In genomic region chr11:7321708-7322448, GRCh38 we compare ENCODE assay signal across 16 cellular contexts.
"Had no signal": no experiment of that assay in that cellular context is flagged by ENCODE, and none has a peak within 500 bp of the region (broad histone marks: within the 10 kb centered on the region; RNA-seq: fewer than 3 reads in every experiment).

No MANE protein-coding gene starts in this region.

- H3K9me3 Mint-ChIP-seq: stimulated activated naive CD8-positive, alpha-beta T cell treated with anti-CD3 and anti-CD28 coated beads, Interleukin-15, amount 100 ng/mL, for 72 hours had no signal

- ATAC-seq: gastroesophageal sphincter; mucosa of descending colon; naive thymus-derived CD8-positive, alpha-beta T cell; stimulated activated naive B cell treated with anti-CD40 and anti-IgM and Interleukin-4, amounts not matched to agents 10 μg/mL and 1 μg/mL and 100 μg/mL, for 72 hours; stimulated activated naive CD8-positive, alpha-beta T cell treated with anti-CD3 and anti-CD28 coated beads, Interleukin-15, amount 100 ng/mL, for 72 hours had no signal

- H3K4me1 Mint-ChIP-seq: naive thymus-derived CD8-positive, alpha-beta T cell; stimulated activated naive B cell treated with anti-CD40 and anti-IgM and Interleukin-4, amounts not matched to agents 10 μg/mL and 1 μg/mL and 100 μg/mL, for 72 hours; stimulated activated naive CD8-positive, alpha-beta T cell treated with anti-CD3 and anti-CD28 coated beads, Interleukin-15, amount 100 ng/mL, for 72 hours had no signal

- H3K36me3 ChIP-seq: esophagus squamous epithelium, gastroesophageal sphincter, neutrophil, sigmoid colon, tibial nerve had no signal

- H3K4me3 Mint-ChIP-seq: naive thymus-derived CD8-positive, alpha-beta T cell; stimulated activated naive B cell treated with anti-CD40 and anti-IgM and Interleukin-4, amounts not matched to agents 10 μg/mL and 1 μg/mL and 100 μg/mL, for 72 hours; stimulated activated naive CD8-positive, alpha-beta T cell treated with anti-CD3 and anti-CD28 coated beads, Interleukin-15, amount 100 ng/mL, for 72 hours had no signal

- H3K4me3 ChIP-seq: esophagus squamous epithelium, gastroesophageal sphincter, mucosa of descending colon, sigmoid colon, skin epidermis, testis, tibial nerve had no signal

- H3K27ac Mint-ChIP-seq: naive thymus-derived CD8-positive, alpha-beta T cell; stimulated activated naive B cell treated with anti-CD40 and anti-IgM and Interleukin-4, amounts not matched to agents 10 μg/mL and 1 μg/mL and 100 μg/mL, for 72 hours; stimulated activated naive CD8-positive, alpha-beta T cell treated with anti-CD3 and anti-CD28 coated beads, Interleukin-15, amount 100 ng/mL, for 72 hours had no signal

- H3K36me3 Mint-ChIP-seq: naive thymus-derived CD8-positive, alpha-beta T cell; stimulated activated naive B cell treated with anti-CD40 and anti-IgM and Interleukin-4, amounts not matched to agents 10 μg/mL and 1 μg/mL and 100 μg/mL, for 72 hours had no signal

- H3K9me3 ChIP-seq: esophagus squamous epithelium, mucosa of descending colon, neutrophil, sigmoid colon, testis, tibial nerve had no signal

- H3K27me3 ChIP-seq: sigmoid colon, testis, tibial nerve had no signal

- H3K4me1 ChIP-seq: esophagus squamous epithelium, gastroesophageal sphincter, sigmoid colon, testis, tibial nerve had no signal

- H3K27ac ChIP-seq: esophagus squamous epithelium, gastroesophageal sphincter, neutrophil, sigmoid colon, skin epidermis, testis, tibial nerve had no signal

- DNase-seq: effector memory CD4-positive, alpha-beta T cell; esophagus squamous epithelium; foreskin fibroblast; kidney glomerular epithelial cell; mucosa of descending colon; naive thymus-derived CD8-positive, alpha-beta T cell; sigmoid colon; stimulated activated CD4-positive, alpha-beta T cell treated with anti-CD3 and anti-CD28 coated beads, Interleukin-2, amount 100 ng/mL, for 24 hours; stimulated activated CD4-positive, alpha-beta T cell treated with anti-CD3 and anti-CD28 coated beads, Interleukin-4, amount 100 ng/mL, for 4 hours; stimulated activated naive B cell treated with anti-CD40 and anti-IgM and Interleukin-4, amounts not matched to agents 10 μg/mL and 1 μg/mL and 100 μg/mL, for 72 hours; stimulated activated naive CD8-positive, alpha-beta T cell treated with anti-CD3 and anti-CD28 coated beads, Interleukin-15, amount 100 ng/mL, for 72 hours; testis had no signal
